1 cellular context compared by ENCODE assay signal in the genomic region with DNA sequence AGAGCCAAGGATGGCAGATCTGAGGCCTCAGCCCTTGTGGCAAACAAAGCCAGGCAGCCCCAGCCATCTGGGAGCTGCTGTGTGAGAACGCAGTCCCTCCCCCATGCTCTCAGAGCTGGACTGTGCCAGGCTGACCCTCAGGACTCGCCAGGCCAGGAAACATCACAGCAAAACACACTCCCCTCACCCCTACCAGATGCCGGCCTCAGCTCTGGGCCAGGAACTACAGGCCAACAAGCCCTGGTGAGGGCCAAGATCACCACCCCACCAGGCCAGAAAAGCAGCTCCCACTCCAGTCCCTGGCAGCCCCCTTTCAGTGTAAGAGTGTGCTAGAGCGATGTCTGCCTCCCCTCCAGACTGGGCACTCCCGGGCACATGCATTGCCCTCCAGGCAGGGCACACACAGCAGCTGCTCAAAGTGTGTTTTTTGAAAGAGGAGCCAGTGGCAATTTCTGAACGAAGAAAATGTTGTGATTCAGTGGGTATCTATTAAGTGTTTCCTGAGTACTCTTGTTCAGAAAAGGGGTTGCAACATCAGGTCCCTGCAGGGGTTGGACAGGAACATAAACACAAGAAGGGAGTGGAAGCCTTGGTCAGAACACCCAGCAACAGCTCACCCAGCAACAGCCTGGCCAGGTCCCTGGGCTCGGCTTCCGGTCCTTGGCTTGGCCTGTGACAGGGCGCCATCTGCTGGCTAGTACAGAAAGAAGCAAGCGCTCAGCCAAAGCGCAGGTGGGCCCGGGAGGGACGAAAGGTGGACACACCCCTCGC.
TF ChIP-seq lines count a peak whose summit lies in the region.

No MANE protein-coding gene starts in this region.

TF ChIP-seq in HepG2, 621 proteins besides CTCF, POLR2A, EP300 and RAD21 (continued from another document and continues in another):
- TF ChIP-seq, protein P1, sequence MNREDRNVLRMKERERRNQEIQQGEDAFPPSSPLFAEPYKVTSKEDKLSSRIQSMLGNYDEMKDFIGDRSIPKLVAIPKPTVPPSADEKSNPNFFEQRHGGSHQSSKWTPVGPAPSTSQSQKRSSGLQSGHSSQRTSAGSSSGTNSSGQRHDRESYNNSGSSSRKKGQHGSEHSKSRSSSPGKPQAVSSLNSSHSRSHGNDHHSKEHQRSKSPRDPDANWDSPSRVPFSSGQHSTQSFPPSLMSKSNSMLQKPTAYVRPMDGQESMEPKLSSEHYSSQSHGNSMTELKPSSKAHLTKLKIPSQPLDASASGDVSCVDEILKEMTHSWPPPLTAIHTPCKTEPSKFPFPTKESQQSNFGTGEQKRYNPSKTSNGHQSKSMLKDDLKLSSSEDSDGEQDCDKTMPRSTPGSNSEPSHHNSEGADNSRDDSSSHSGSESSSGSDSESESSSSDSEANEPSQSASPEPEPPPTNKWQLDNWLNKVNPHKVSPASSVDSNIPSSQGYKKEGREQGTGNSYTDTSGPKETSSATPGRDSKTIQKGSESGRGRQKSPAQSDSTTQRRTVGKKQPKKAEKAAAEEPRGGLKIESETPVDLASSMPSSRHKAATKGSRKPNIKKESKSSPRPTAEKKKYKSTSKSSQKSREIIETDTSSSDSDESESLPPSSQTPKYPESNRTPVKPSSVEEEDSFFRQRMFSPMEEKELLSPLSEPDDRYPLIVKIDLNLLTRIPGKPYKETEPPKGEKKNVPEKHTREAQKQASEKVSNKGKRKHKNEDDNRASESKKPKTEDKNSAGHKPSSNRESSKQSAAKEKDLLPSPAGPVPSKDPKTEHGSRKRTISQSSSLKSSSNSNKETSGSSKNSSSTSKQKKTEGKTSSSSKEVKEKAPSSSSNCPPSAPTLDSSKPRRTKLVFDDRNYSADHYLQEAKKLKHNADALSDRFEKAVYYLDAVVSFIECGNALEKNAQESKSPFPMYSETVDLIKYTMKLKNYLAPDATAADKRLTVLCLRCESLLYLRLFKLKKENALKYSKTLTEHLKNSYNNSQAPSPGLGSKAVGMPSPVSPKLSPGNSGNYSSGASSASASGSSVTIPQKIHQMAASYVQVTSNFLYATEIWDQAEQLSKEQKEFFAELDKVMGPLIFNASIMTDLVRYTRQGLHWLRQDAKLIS (CRISPR knock-in tag; IDR thresholded peaks at IDR 0.05), result no peak
- TF ChIP-seq CBX1 (IDR thresholded peaks at IDR 0.05; ENCODE audit: low read depth), result no peak
- no peak for TF ChIP-seq SYNCRIP (IDR thresholded peaks at IDR 0.05; ENCODE audit: insufficient read depth, low read depth, low read length)
- no peak for TF ChIP-seq AKAP8 (CRISPR knock-in tag; IDR thresholded peaks at IDR 0.05)
- peak; percentile 73 for TF ChIP-seq HOXA3 (CRISPR knock-in tag; IDR thresholded peaks at IDR 0.05)
- TF ChIP-seq, protein P2, sequence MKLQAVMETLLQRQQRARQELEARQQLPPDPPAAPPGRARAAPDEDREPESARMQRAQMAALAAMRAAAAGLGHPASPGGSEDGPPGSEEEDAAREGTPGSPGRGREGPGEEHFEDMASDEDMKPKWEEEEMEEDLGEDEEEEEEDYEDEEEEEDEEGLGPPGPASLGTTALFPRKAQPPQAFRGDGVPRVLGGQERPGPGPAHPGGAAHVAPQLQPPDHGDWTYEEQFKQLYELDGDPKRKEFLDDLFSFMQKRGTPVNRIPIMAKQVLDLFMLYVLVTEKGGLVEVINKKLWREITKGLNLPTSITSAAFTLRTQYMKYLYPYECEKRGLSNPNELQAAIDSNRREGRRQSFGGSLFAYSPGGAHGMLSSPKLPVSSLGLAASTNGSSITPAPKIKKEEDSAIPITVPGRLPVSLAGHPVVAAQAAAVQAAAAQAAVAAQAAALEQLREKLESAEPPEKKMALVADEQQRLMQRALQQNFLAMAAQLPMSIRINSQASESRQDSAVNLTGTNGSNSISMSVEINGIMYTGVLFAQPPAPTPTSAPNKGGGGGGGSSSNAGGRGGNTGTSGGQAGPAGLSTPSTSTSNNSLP (IDR thresholded peaks at IDR 0.05; ENCODE audit: low read depth, low read length), result no peak
- TF ChIP-seq, protein P3, sequence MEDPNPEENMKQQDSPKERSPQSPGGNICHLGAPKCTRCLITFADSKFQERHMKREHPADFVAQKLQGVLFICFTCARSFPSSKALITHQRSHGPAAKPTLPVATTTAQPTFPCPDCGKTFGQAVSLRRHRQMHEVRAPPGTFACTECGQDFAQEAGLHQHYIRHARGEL (CRISPR knock-in tag; IDR thresholded peaks at IDR 0.05), result no peak
- TF ChIP-seq FOXK1 (CRISPR knock-in tag; IDR thresholded peaks at IDR 0.05; ENCODE audit: borderline replicate concordance, low read depth), result peak; percentile 63
- TF ChIP-seq SETDB1 (CRISPR knock-in tag; IDR thresholded peaks at IDR 0.05; ENCODE audit: borderline replicate concordance), result no peak
- no peak for TF ChIP-seq PCBP2 (optimal IDR thresholded peaks at IDR 0.05; ENCODE audit: low read depth, low read length, poor library complexity, severe bottlenecking)
- TF ChIP-seq, protein P4, sequence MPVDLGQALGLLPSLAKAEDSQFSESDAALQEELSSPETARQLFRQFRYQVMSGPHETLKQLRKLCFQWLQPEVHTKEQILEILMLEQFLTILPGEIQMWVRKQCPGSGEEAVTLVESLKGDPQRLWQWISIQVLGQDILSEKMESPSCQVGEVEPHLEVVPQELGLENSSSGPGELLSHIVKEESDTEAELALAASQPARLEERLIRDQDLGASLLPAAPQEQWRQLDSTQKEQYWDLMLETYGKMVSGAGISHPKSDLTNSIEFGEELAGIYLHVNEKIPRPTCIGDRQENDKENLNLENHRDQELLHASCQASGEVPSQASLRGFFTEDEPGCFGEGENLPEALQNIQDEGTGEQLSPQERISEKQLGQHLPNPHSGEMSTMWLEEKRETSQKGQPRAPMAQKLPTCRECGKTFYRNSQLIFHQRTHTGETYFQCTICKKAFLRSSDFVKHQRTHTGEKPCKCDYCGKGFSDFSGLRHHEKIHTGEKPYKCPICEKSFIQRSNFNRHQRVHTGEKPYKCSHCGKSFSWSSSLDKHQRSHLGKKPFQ (CRISPR knock-in tag; IDR thresholded peaks at IDR 0.05; ENCODE audit: insufficient replicate concordance), result no peak
- TF ChIP-seq ZNF224 (CRISPR knock-in tag; IDR thresholded peaks at IDR 0.05), result no peak
- TF ChIP-seq SIN3A (IDR thresholded peaks at IDR 0.05; ENCODE audit: borderline replicate concordance, low read depth, low read length), result no peak
- TF ChIP-seq TCF12 (IDR thresholded peaks at IDR 0.05), result no peak
- no peak for TF ChIP-seq TCF12 (CRISPR knock-in tag; IDR thresholded peaks at IDR 0.05)
- TF ChIP-seq GATA4 (IDR thresholded peaks at IDR 0.05; ENCODE audit: borderline replicate concordance, low read depth), result no peak
- TF ChIP-seq, protein P5, sequence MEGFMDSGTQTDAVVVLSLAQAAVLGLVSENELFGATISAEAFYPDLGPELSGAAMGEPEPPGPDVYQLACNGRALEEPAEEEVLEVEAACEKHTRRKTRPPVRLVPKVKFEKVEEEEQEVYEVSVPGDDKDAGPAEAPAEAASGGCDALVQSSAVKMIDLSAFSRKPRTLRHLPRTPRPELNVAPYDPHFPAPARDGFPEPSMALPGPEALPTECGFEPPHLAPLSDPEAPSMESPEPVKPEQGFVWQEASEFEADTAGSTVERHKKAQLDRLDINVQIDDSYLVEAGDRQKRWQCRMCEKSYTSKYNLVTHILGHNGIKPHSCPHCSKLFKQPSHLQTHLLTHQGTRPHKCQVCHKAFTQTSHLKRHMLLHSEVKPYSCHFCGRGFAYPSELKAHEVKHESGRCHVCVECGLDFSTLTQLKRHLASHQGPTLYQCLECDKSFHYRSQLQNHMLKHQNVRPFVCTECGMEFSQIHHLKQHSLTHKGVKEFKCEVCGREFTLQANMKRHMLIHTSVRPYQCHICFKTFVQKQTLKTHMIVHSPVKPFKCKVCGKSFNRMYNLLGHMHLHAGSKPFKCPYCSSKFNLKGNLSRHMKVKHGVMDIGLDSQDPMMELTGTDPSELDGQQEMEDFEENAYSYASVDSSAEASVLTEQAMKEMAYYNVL (CRISPR knock-in tag; IDR thresholded peaks at IDR 0.05; ENCODE audit: borderline replicate concordance), result 0 out of 2 replicates have a peak, but pooled peaks have one; percentile 57
- no peak for TF ChIP-seq ZNF562 (CRISPR knock-in tag; IDR thresholded peaks at IDR 0.05; ENCODE audit: borderline replicate concordance)
- TF ChIP-seq, protein P6, sequence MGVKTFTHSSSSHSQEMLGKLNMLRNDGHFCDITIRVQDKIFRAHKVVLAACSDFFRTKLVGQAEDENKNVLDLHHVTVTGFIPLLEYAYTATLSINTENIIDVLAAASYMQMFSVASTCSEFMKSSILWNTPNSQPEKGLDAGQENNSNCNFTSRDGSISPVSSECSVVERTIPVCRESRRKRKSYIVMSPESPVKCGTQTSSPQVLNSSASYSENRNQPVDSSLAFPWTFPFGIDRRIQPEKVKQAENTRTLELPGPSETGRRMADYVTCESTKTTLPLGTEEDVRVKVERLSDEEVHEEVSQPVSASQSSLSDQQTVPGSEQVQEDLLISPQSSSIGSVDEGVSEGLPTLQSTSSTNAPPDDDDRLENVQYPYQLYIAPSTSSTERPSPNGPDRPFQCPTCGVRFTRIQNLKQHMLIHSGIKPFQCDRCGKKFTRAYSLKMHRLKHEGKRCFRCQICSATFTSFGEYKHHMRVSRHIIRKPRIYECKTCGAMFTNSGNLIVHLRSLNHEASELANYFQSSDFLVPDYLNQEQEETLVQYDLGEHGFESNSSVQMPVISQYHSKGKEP (CRISPR knock-in tag; IDR thresholded peaks at IDR 0.05), result no peak
- no peak for TF ChIP-seq FOSL1 (CRISPR knock-in tag; IDR thresholded peaks at IDR 0.05; ENCODE audit: borderline replicate concordance)
- TF ChIP-seq, protein P7, sequence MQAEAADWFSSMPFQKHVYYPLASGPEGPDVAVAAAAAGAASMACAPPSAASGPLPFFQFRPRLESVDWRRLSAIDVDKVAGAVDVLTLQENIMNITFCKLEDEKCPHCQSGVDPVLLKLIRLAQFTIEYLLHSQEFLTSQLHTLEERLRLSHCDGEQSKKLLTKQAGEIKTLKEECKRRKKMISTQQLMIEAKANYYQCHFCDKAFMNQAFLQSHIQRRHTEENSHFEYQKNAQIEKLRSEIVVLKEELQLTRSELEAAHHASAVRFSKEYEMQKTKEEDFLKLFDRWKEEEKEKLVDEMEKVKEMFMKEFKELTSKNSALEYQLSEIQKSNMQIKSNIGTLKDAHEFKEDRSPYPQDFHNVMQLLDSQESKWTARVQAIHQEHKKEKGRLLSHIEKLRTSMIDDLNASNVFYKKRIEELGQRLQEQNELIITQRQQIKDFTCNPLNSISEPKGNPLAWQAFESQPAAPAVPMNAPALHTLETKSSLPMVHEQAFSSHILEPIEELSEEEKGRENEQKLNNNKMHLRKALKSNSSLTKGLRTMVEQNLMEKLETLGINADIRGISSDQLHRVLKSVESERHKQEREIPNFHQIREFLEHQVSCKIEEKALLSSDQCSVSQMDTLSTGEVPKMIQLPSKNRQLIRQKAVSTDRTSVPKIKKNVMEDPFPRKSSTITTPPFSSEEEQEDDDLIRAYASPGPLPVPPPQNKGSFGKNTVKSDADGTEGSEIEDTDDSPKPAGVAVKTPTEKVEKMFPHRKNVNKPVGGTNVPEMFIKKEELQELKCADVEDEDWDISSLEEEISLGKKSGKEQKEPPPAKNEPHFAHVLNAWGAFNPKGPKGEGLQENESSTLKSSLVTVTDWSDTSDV (CRISPR knock-in tag; IDR thresholded peaks at IDR 0.05), result no peak
- no peak for TF ChIP-seq NFIC (IDR thresholded peaks at IDR 0.05; ENCODE audit: low read length)
- no peak for TF ChIP-seq DPF2 (CRISPR knock-in tag; IDR thresholded peaks at IDR 0.05; ENCODE audit: borderline replicate concordance, low read depth)
- no peak for TF ChIP-seq CREB1 (IDR thresholded peaks at IDR 0.05)
- no peak for TF ChIP-seq CREB1 (CRISPR knock-in tag; IDR thresholded peaks at IDR 0.05)
- no peak for TF ChIP-seq NPAS2 (CRISPR knock-in tag; IDR thresholded peaks at IDR 0.05; ENCODE audit: borderline replicate concordance)
- TF ChIP-seq, protein P8, sequence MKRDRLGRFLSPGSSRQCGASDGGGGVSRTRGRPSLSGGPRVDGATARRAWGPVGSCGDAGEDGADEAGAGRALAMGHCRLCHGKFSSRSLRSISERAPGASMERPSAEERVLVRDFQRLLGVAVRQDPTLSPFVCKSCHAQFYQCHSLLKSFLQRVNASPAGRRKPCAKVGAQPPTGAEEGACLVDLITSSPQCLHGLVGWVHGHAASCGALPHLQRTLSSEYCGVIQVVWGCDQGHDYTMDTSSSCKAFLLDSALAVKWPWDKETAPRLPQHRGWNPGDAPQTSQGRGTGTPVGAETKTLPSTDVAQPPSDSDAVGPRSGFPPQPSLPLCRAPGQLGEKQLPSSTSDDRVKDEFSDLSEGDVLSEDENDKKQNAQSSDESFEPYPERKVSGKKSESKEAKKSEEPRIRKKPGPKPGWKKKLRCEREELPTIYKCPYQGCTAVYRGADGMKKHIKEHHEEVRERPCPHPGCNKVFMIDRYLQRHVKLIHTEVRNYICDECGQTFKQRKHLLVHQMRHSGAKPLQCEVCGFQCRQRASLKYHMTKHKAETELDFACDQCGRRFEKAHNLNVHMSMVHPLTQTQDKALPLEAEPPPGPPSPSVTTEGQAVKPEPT (CRISPR knock-in tag; IDR thresholded peaks at IDR 0.05; ENCODE audit: low read depth), result 0 out of 2 replicates have a peak, but pooled peaks have one; percentile 15
- peak; percentile 17; the same call in 1 of the 2 replicates for TF ChIP-seq BORCS8-MEF2B (CRISPR knock-in tag; IDR thresholded peaks at IDR 0.05)
- no peak for TF ChIP-seq ZFP41 (CRISPR knock-in tag; IDR thresholded peaks at IDR 0.05; ENCODE audit: borderline replicate concordance)
- TF ChIP-seq, protein P9, sequence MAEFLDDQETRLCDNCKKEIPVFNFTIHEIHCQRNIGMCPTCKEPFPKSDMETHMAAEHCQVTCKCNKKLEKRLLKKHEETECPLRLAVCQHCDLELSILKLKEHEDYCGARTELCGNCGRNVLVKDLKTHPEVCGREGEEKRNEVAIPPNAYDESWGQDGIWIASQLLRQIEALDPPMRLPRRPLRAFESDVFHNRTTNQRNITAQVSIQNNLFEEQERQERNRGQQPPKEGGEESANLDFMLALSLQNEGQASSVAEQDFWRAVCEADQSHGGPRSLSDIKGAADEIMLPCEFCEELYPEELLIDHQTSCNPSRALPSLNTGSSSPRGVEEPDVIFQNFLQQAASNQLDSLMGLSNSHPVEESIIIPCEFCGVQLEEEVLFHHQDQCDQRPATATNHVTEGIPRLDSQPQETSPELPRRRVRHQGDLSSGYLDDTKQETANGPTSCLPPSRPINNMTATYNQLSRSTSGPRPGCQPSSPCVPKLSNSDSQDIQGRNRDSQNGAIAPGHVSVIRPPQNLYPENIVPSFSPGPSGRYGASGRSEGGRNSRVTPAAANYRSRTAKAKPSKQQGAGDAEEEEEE (CRISPR knock-in tag; IDR thresholded peaks at IDR 0.05; ENCODE audit: borderline replicate concordance), result no peak
- TF ChIP-seq ZNF235 (CRISPR knock-in tag; IDR thresholded peaks at IDR 0.05; ENCODE audit: borderline replicate concordance), result no peak
- TF ChIP-seq, protein P10, sequence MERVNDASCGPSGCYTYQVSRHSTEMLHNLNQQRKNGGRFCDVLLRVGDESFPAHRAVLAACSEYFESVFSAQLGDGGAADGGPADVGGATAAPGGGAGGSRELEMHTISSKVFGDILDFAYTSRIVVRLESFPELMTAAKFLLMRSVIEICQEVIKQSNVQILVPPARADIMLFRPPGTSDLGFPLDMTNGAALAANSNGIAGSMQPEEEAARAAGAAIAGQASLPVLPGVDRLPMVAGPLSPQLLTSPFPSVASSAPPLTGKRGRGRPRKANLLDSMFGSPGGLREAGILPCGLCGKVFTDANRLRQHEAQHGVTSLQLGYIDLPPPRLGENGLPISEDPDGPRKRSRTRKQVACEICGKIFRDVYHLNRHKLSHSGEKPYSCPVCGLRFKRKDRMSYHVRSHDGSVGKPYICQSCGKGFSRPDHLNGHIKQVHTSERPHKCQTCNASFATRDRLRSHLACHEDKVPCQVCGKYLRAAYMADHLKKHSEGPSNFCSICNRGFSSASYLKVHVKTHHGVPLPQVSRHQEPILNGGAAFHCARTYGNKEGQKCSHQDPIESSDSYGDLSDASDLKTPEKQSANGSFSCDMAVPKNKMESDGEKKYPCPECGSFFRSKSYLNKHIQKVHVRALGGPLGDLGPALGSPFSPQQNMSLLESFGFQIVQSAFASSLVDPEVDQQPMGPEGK (CRISPR knock-in tag; IDR thresholded peaks at IDR 0.05), result peak; percentile 51
- TF ChIP-seq ZNF83 (CRISPR knock-in tag; IDR thresholded peaks at IDR 0.05; ENCODE audit: borderline replicate concordance), result no peak
- no peak for TF ChIP-seq TMF1 (CRISPR knock-in tag; IDR thresholded peaks at IDR 0.05; ENCODE audit: low read depth)
- TF ChIP-seq TCF7 (IDR thresholded peaks at IDR 0.05; ENCODE audit: low read depth), result 0 out of 2 replicates have a peak, but pooled peaks have one; percentile 7
